In genomic region chr17:28747046-28747691, GRCh38 we compare ENCODE assay signal across 8 cellular contexts. TPM values are rescaled to one million over a fixed set of nuclear protein-coding genes. Genes with fewer than 3 reads are reported as not detected.
DNase-seq lines count a peak whose midpoint lies in the region; ATAC-seq, FAIRE-seq and TF ChIP-seq lines count a peak whose summit lies in the region.

No MANE protein-coding gene starts in this region.

- no peak for TF ChIP-seq RAD21 in K562 (CRISPR knock-in tag; conservative IDR thresholded peaks at IDR 0.05 in 1 of 2, IDR thresholded peaks at IDR 0.05 in 1 of 2)

- no peak overlapping the region for H2BK5ac ChIP-seq in mesenchymal stem cell (ENCODE audit: low read depth, low read length, poor library complexity, severe bottlenecking)

- peaks cover 28 to 65% of the 10 kb centered on the region in 2 experiments for H3K4me1 ChIP-seq in K562 (replicated peaks in 1 of 2; ENCODE audit: control insufficient read depth in 2 of 2, insufficient read depth in 2 of 2, low read length in 2 of 2)
- peaks cover 46% of the 10 kb centered on the region for H3K4me1 ChIP-seq in mesenchymal stem cell (ENCODE audit: control insufficient read depth, insufficient read depth, low read depth, low read length)

- no TSS peak for BruUV-seq in K562 (replicated peaks; lab: Mats Ljungman, UMichigan)

- H3K4me2 ChIP-seq in K562 (ENCODE audit: insufficient read depth, low read length) (no peak overlapping the region), mesenchymal stem cell (ENCODE audit: low read length, poor library complexity, severe bottlenecking) (peak overlapping the region; percentile 56)

- peak overlapping the region; percentile 30 for H2BK15ac ChIP-seq in mesenchymal stem cell (ENCODE audit: low read depth, poor library complexity, severe bottlenecking)

- TF ChIP-seq CTCF in K562 (IDR thresholded peaks at IDR 0.05 in 2 of 3, conservative IDR thresholded peaks at IDR 0.05 in 1 of 3; ENCODE audit: insufficient read depth in 2 of 3, low read depth in 1 of 3, low read length in 3 of 3), result no peak

- CTCF ChIA-PET in K562 (lab: Yijun Ruan, JAX; ENCODE audit: low intra/inter-chr PET ratio), result interaction anchor here (6.8 kb wide), 1 partner anchor 20 kb away, joined by 117 read pairs; the partner anchor contains the start of genes NEK8 and TLCD1

- H3K79me2 ChIP-seq in K562 (ENCODE audit: control insufficient read depth, insufficient read depth, low read length), result peaks cover 67% of the 10 kb centered on the region

- H3K9ac ChIP-seq in K562 (ENCODE audit: insufficient read depth in 1 of 2, low read depth in 2 of 2, low read length in 2 of 2), result peak overlapping the region in 1 of 2 experiments; percentile 99; a peak in 2 of 4 replicates
- peak overlapping the region; percentile 99 for H3K9ac ChIP-seq in mesenchymal stem cell (ENCODE audit: low read length)

- peaks cover 7% of the 10 kb centered on the region for H3K79me1 ChIP-seq in mesenchymal stem cell (replicated peaks; ENCODE audit: low read length, poor library complexity, severe bottlenecking)

- H2BK12ac ChIP-seq in mesenchymal stem cell (ENCODE audit: low read length in 2 of 2), result no peak overlapping the region

- ATAC-seq in K562, result no peak
- ATAC-seq in GM19467 (IDR thresholded peaks at IDR 0.05; ENCODE audit: unreplicated experiment), result no peak

- H3K27ac ChIP-seq in K562 (ENCODE audit: extremely low read depth, low read depth, low read length) (no peak overlapping the region), mesenchymal stem cell (ENCODE audit: low read length, poor library complexity, severe bottlenecking) (peak overlapping the region; percentile 17)

- H3K36me3 ChIP-seq in K562 (ENCODE audit: control insufficient read depth, insufficient read depth, low read length), result peaks cover 73% of the 10 kb centered on the region
- peaks cover 53 to 62% of the 10 kb centered on the region in 2 experiments for H3K36me3 ChIP-seq in mesenchymal stem cell (ENCODE audit: control insufficient read depth in 1 of 2, insufficient read depth in 2 of 2, low read depth in 1 of 2, low read length in 2 of 2)

- H3K4me3 ChIP-seq in K562, result no peak overlapping the region
- H3K4me3 ChIP-seq in mesenchymal stem cell (ENCODE audit: insufficient read depth in 1 of 2, low read depth in 1 of 2, low read length in 2 of 2), result no peak overlapping the region

- WGBS in K562 (ENCODE audit: insufficient coverage, low coverage, missing lambda C conversion rate), result 92% methylated on average over 6 of the region's 7 CpGs
- WGBS in mesenchymal stem cell, result 82% methylated on average over 7 of the region's 7 CpGs

- no peak overlapping the region for H3K4ac ChIP-seq in mesenchymal stem cell (ENCODE audit: low read depth in 1 of 2, low read length in 2 of 2)

- DNase-seq in activated T-cell treated with anti-CD3 and anti-CD28 coated beads, Interleukin-2, amount 50 U/mL, for 1 hour, result peak; percentile 20
- DNase-seq in activated T-cell treated with anti-CD3 and anti-CD28 coated beads for 4 hours, result no peak
- peak in 2 of 4 experiments; percentile 23 to 42 for DNase-seq in K562 (ENCODE audit: extremely low read depth in 1 of 4, low spot score in 3 of 4)
- no peak for DNase-seq in mesenchymal stem cell
- DNase-seq in ureter (ENCODE audit: low spot score), result peak; percentile 85
- no peak for DNase-seq in NCI-H128 (lab: John Stamatoyannopoulos, UW; ENCODE audit: unreplicated experiment)
- no peak for DNase-seq in NCI-H187 treated with DMSO at 0.1 percent for 48 hours (lab: John Stamatoyannopoulos, UW)

- H3K14ac ChIP-seq in mesenchymal stem cell (ENCODE audit: low read length in 2 of 2), result peak overlapping the region in 1 of 2 experiments; percentile 29

- TF ChIP-seq POLR2A in K562 (conservative IDR thresholded peaks at IDR 0.05), result no peak

- H2AFZ ChIP-seq in K562 (ENCODE audit: low read depth, low read length), result no peak overlapping the region
- no peak overlapping the region for H2AFZ ChIP-seq in mesenchymal stem cell (ENCODE audit: low read depth, low read length)

- H3K27me3 ChIP-seq in K562 (ENCODE audit: control insufficient read depth in 2 of 2, insufficient read depth in 2 of 2, low read length in 2 of 2), result no peaks in the 10 kb centered on the region
- no peaks in the 10 kb centered on the region for H3K27me3 ChIP-seq in mesenchymal stem cell (ENCODE audit: control insufficient read depth in 1 of 2, insufficient read depth in 1 of 2, low read length in 2 of 2)

- in situ Hi-C loops in K562 (cut with MboI), result no loop called here

- H3K18ac ChIP-seq in mesenchymal stem cell (ENCODE audit: low read depth in 1 of 2, low read length in 2 of 2), result no peak overlapping the region

- POLR2A ChIA-PET in K562 (lab: Yijun Ruan, JAX), result interaction anchor here (0.5 to 17.4 kb wide), 11 partner anchors 12 to 172 kb away, joined by 3 to 367 read pairs (median 3); partner anchors contain the start of genes NEK8, RPL23A and TLCD1

- H4K91ac ChIP-seq in mesenchymal stem cell (ENCODE audit: low read length), result no peak overlapping the region

- no peaks in the 10 kb centered on the region for H3K9me1 ChIP-seq in K562 (ENCODE audit: control insufficient read depth, insufficient read depth, low read length)

- H2BK120ac ChIP-seq in mesenchymal stem cell (ENCODE audit: low read depth, low read length), result no peak overlapping the region

- H4K20me1 ChIP-seq in K562 (replicated peaks; ENCODE audit: control insufficient read depth, insufficient read depth, low read length), result peaks cover 27% of the 10 kb centered on the region

- no peak for FAIRE-seq in K562 (lab: Jason Lieb, UNC)

- TF ChIP-seq EP300 in K562 (IDR thresholded peaks at IDR 0.05; ENCODE audit: low read length), result no peak

- no peak overlapping the region for H4K8ac ChIP-seq in mesenchymal stem cell (ENCODE audit: low read length)

- H3K23ac ChIP-seq in mesenchymal stem cell (ENCODE audit: low read length in 2 of 2), result no peak overlapping the region

- no peak overlapping the region for H2AK5ac ChIP-seq in mesenchymal stem cell (ENCODE audit: low read length, severe bottlenecking)

- intact Hi-C loops in K562 (cut with micrococcal nuclease), result no loop called here

- H3K9me3 ChIP-seq in K562 (replicated peaks; ENCODE audit: control insufficient read depth, insufficient read depth, low read depth, low read length) (no peaks in the 10 kb centered on the region), mesenchymal stem cell (ENCODE audit: control insufficient read depth, low read length) (no peaks in the 10 kb centered on the region)

RNA-seq across cellular contexts. Expression of gene TRAF4, which starts 3.4 kb away (rescaled TPM):
- total RNA-seq in K562 (2011; cell fraction: chromatin; rRNA removed; ENCODE audit: low replicate concordance), result 164 and 626 TPM in 2 replicates
- total RNA-seq in K562 (2011; cell fraction: nucleolus; rRNA removed), result 558 and 573 TPM in 2 replicates
- total RNA-seq in K562 (2011; cell fraction: nucleoplasm; rRNA removed), result 242 and 260 TPM in 2 replicates
- total RNA-seq in K562 (2014; rRNA removed) (75.4 and 112 TPM in 2 replicates), K562 (2014; rRNA removed; fragmentation: Illumina TruSeq; extraction: Trizol) (23.6 and 32.0 TPM in 2 replicates), K562 (2015; rRNA removed; fragmentation: Illumina TruSeq; extraction: Trizol) (45.6 and 52.6 TPM in 2 replicates), K562 (2021) (147 and 156 TPM in 2 replicates), ureter (186 TPM)
- polyA plus RNA-seq in K562 (2011; rRNA removed) (72.4 and 96.6 TPM in 2 replicates), K562 (2014; fragmentation: Illumina TruSeq; extraction: Trizol) (85.4 and 87.7 TPM in 2 replicates), K562 (2014; fragmentation: Nextera tagmentation; extraction: Ambion mirVana) (1 to 10 TPM; 2.4 to 5.0 TPM), K562 (2014; rRNA removed) (108 and 121 TPM in 2 replicates)
- polyA plus RNA-seq in K562 (2011; cell fraction: cytosol; rRNA removed), result 87.1 and 180 TPM in 2 replicates
- polyA plus RNA-seq in K562 (2011; cell fraction: nucleus; rRNA removed), result 335 and 714 TPM in 2 replicates
- polyA plus RNA-seq in K562 (2012), result 70.3 and 95.8 TPM in 2 replicates
- 26.9 and 43.6 TPM in 2 replicates for polyA minus RNA-seq in K562 (2011; rRNA and poly(A)+ RNA removed)
- 67.1 and 85.3 TPM in 2 replicates for polyA minus RNA-seq in K562 (2011; cell fraction: cytosol; rRNA and poly(A)+ RNA removed)
- polyA minus RNA-seq in K562 (2011; cell fraction: nucleus; rRNA and poly(A)+ RNA removed), result 145 and 253 TPM in 2 replicates
- polyA plus RNA-seq in mesenchymal stem cell (2013, experiment 1 of 2), result 57.0 TPM
- 52.8 TPM for polyA plus RNA-seq in mesenchymal stem cell (2013, experiment 2 of 2)

RNA-seq across cellular contexts. Expression of gene NEK8, which starts 18.6 kb away (rescaled TPM):
- total RNA-seq in K562 (2011; cell fraction: chromatin; rRNA removed; ENCODE audit: low replicate concordance), result 53.1 and 144 TPM in 2 replicates
- total RNA-seq in K562 (2011; cell fraction: nucleolus; rRNA removed), result 60.9 and 78.0 TPM in 2 replicates
- total RNA-seq in K562 (2011; cell fraction: nucleoplasm; rRNA removed), result 42.5 and 50.3 TPM in 2 replicates
- total RNA-seq in K562 (2014; rRNA removed) (4.6 and 5.8 TPM in 2 replicates), K562 (2014; rRNA removed; fragmentation: Illumina TruSeq; extraction: Trizol) (3.9 TPM in 2 replicates), K562 (2015; rRNA removed; fragmentation: Illumina TruSeq; extraction: Trizol) (3.6 and 4.5 TPM in 2 replicates), K562 (2021) (6.4 and 7.8 TPM in 2 replicates), ureter (14.9 TPM)
- polyA plus RNA-seq in K562 (2011; rRNA removed) (16.6 and 17.7 TPM in 2 replicates), K562 (2014; fragmentation: Illumina TruSeq; extraction: Trizol) (5.7 and 8.2 TPM in 2 replicates), K562 (2014; fragmentation: Nextera tagmentation; extraction: Ambion mirVana) (1 to 10 TPM in 1 of 2 experiments, under 1 TPM in 1; 0.98 to 1.6 TPM), K562 (2014; rRNA removed) (7.6 and 10.3 TPM in 2 replicates)
- polyA plus RNA-seq in K562 (2011; cell fraction: cytosol; rRNA removed), result 11.0 and 15.6 TPM in 2 replicates
- polyA plus RNA-seq in K562 (2011; cell fraction: nucleus; rRNA removed), result 27.1 and 34.4 TPM in 2 replicates
- 5.1 and 5.5 TPM in 2 replicates for polyA plus RNA-seq in K562 (2012)
- polyA minus RNA-seq in K562 (2011; rRNA and poly(A)+ RNA removed), result 23.5 and 32.9 TPM in 2 replicates
- polyA minus RNA-seq in K562 (2011; cell fraction: cytosol; rRNA and poly(A)+ RNA removed), result 9.6 and 10.3 TPM in 2 replicates
- 18.8 and 23.9 TPM in 2 replicates for polyA minus RNA-seq in K562 (2011; cell fraction: nucleus; rRNA and poly(A)+ RNA removed)
- polyA plus RNA-seq in mesenchymal stem cell (2013, experiment 1 of 2), result 2.2 TPM
- polyA plus RNA-seq in mesenchymal stem cell (2013, experiment 2 of 2), result 2.2 TPM

RNA-seq across cellular contexts. Expression of gene TLCD1, which starts 21.1 kb away (rescaled TPM):
- total RNA-seq in K562 (2011; cell fraction: chromatin; rRNA removed; ENCODE audit: low replicate concordance), result 34.1 and 67.7 TPM in 2 replicates
- total RNA-seq in K562 (2011; cell fraction: nucleolus; rRNA removed), result 59.7 and 73.9 TPM in 2 replicates
- 47.7 and 50.0 TPM in 2 replicates for total RNA-seq in K562 (2011; cell fraction: nucleoplasm; rRNA removed)
- total RNA-seq in K562 (2014; rRNA removed) (15.8 and 26.0 TPM in 2 replicates), K562 (2014; rRNA removed; fragmentation: Illumina TruSeq; extraction: Trizol) (19.7 and 21.7 TPM in 2 replicates), K562 (2015; rRNA removed; fragmentation: Illumina TruSeq; extraction: Trizol) (15.7 and 18.1 TPM in 2 replicates), K562 (2021) (27.1 and 29.5 TPM in 2 replicates), ureter (18.1 TPM)
- polyA plus RNA-seq in K562 (2011; rRNA removed) (17.2 and 33.2 TPM in 2 replicates), K562 (2014; fragmentation: Illumina TruSeq; extraction: Trizol) (34.2 and 37.7 TPM in 2 replicates), K562 (2014; fragmentation: Nextera tagmentation; extraction: Ambion mirVana) (10 to 100 TPM in 1 of 2 experiments, 1 to 10 TPM in 1; 6.8 to 10.2 TPM), K562 (2014; rRNA removed) (25.0 and 34.7 TPM in 2 replicates)
- polyA plus RNA-seq in K562 (2011; cell fraction: cytosol; rRNA removed), result 28.5 and 69.2 TPM in 2 replicates
- 25.3 and 42.9 TPM in 2 replicates for polyA plus RNA-seq in K562 (2011; cell fraction: nucleus; rRNA removed)
- polyA plus RNA-seq in K562 (2012), result 14.3 and 27.8 TPM in 2 replicates
- 15.8 and 41.3 TPM in 2 replicates for polyA minus RNA-seq in K562 (2011; rRNA and poly(A)+ RNA removed)
- polyA minus RNA-seq in K562 (2011; cell fraction: cytosol; rRNA and poly(A)+ RNA removed), result 7.2 and 13.1 TPM in 2 replicates
- 32.4 and 42.9 TPM in 2 replicates for polyA minus RNA-seq in K562 (2011; cell fraction: nucleus; rRNA and poly(A)+ RNA removed)
- 13.0 TPM for polyA plus RNA-seq in mesenchymal stem cell (2013, experiment 1 of 2)
- 12.6 TPM for polyA plus RNA-seq in mesenchymal stem cell (2013, experiment 2 of 2)

RNA-seq across cellular contexts. Expression of gene RPL23A, which starts 27.4 kb away (rescaled TPM):
- 434 and 501 TPM in 2 replicates for total RNA-seq in K562 (2011; cell fraction: chromatin; rRNA removed; ENCODE audit: low replicate concordance)
- 468 and 553 TPM in 2 replicates for total RNA-seq in K562 (2011; cell fraction: nucleolus; rRNA removed)
- 654 and 1,193 TPM in 2 replicates for total RNA-seq in K562 (2011; cell fraction: nucleoplasm; rRNA removed)
- total RNA-seq in K562 (2014; rRNA removed) (1,152 and 1,205 TPM in 2 replicates), K562 (2014; rRNA removed; fragmentation: Illumina TruSeq; extraction: Trizol) (2,395 and 2,469 TPM in 2 replicates), K562 (2015; rRNA removed; fragmentation: Illumina TruSeq; extraction: Trizol) (1,764 and 1,818 TPM in 2 replicates), K562 (2021) (2,532 and 2,839 TPM in 2 replicates), ureter (1,937 TPM)
- polyA plus RNA-seq in K562 (2011; rRNA removed) (2,188 and 2,272 TPM in 2 replicates), K562 (2014; fragmentation: Illumina TruSeq; extraction: Trizol) (1,539 and 1,550 TPM in 2 replicates), K562 (2014; fragmentation: Nextera tagmentation; extraction: Ambion mirVana) (1,000 to 10,000 TPM; 6,705 to 7,115 TPM), K562 (2014; rRNA removed) (1,016 and 1,176 TPM in 2 replicates)
- 483 and 1,010 TPM in 2 replicates for polyA plus RNA-seq in K562 (2011; cell fraction: cytosol; rRNA removed)
- 376 and 671 TPM in 2 replicates for polyA plus RNA-seq in K562 (2011; cell fraction: nucleus; rRNA removed)
- polyA plus RNA-seq in K562 (2012), result 2,873 and 3,044 TPM in 2 replicates
- 3,418 and 5,037 TPM in 2 replicates for polyA minus RNA-seq in K562 (2011; rRNA and poly(A)+ RNA removed)
- 735 and 1,003 TPM in 2 replicates for polyA minus RNA-seq in K562 (2011; cell fraction: cytosol; rRNA and poly(A)+ RNA removed)
- polyA minus RNA-seq in K562 (2011; cell fraction: nucleus; rRNA and poly(A)+ RNA removed), result 214 and 406 TPM in 2 replicates
- polyA plus RNA-seq in mesenchymal stem cell (2013, experiment 1 of 2), result 2,598 TPM
- 2,575 TPM for polyA plus RNA-seq in mesenchymal stem cell (2013, experiment 2 of 2)

RNA-seq across cellular contexts. Expression of gene RAB34, which starts 29.5 kb away (rescaled TPM):
- 3.0 and 5.4 TPM in 2 replicates for total RNA-seq in K562 (2011; cell fraction: chromatin; rRNA removed; ENCODE audit: low replicate concordance)
- 1.2 and 2.6 TPM in 2 replicates for total RNA-seq in K562 (2011; cell fraction: nucleolus; rRNA removed)
- total RNA-seq in K562 (2011; cell fraction: nucleoplasm; rRNA removed), result 2.2 and 3.7 TPM in 2 replicates
- 0.37 and 3.8 TPM in 2 replicates for total RNA-seq in K562 (2014; rRNA removed)
- 0.29 and 0.47 TPM in 2 replicates for total RNA-seq in K562 (2014; rRNA removed; fragmentation: Illumina TruSeq; extraction: Trizol)
- total RNA-seq in K562 (2015; rRNA removed; fragmentation: Illumina TruSeq; extraction: Trizol), result 0.18 and 0.26 TPM in 2 replicates
- 0.92 and 2.1 TPM in 2 replicates for total RNA-seq in K562 (2021)
- polyA plus RNA-seq in K562 (2011; rRNA removed), result 0.60 and 0.81 TPM in 2 replicates
- 0.45 and 0.53 TPM in 2 replicates for polyA plus RNA-seq in K562 (2011; cell fraction: cytosol; rRNA removed)
- 1.3 and 3.1 TPM in 2 replicates for polyA plus RNA-seq in K562 (2011; cell fraction: nucleus; rRNA removed)
- 0.10 and 0.36 TPM in 2 replicates for polyA plus RNA-seq in K562 (2012)
- 0.19 TPM in 1 of 2 replicates, not detected in the other for polyA plus RNA-seq in K562 (2014; fragmentation: Illumina TruSeq; extraction: Trizol)
- polyA plus RNA-seq in K562 (2014; fragmentation: Nextera tagmentation; extraction: Ambion mirVana), result under 1 TPM in 1 of 2 experiments, not detected in 1; 0.07 TPM
- polyA plus RNA-seq in K562 (2014; rRNA removed), result 0.44 and 1.0 TPM in 2 replicates
- polyA minus RNA-seq in K562 (2011; rRNA and poly(A)+ RNA removed), result not detected in 2 replicates
- polyA minus RNA-seq in K562 (2011; cell fraction: cytosol; rRNA and poly(A)+ RNA removed), result 3.1 TPM in 1 of 2 replicates, not detected in the other
- 0.81 and 1.3 TPM in 2 replicates for polyA minus RNA-seq in K562 (2011; cell fraction: nucleus; rRNA and poly(A)+ RNA removed)
- polyA plus RNA-seq in mesenchymal stem cell (2013, experiment 1 of 2), result 121 TPM
- 126 TPM for polyA plus RNA-seq in mesenchymal stem cell (2013, experiment 2 of 2)
- total RNA-seq in ureter, result 82.9 TPM

Comparison
In these comparisons a context has a peak if more than half of its experiments do, and no peak if none do; other contexts are left out.
1. DNase-seq: peak in activated T-cell treated with anti-CD3 and anti-CD28 coated beads, Interleukin-2, amount 50 U/mL, for 1 hour (single experiment) and ureter (single experiment); none in activated T-cell treated with anti-CD3 and anti-CD28 coated beads for 4 hours (single experiment), mesenchymal stem cell (single experiment), NCI-H128 (single experiment) and NCI-H187 treated with DMSO at 0.1 percent for 48 hours (single experiment).